In genomic region chr7:121599887-121600286, GRCh38 we compare ENCODE assay signal across 32 cellular contexts.
"Had no signal": no experiment of that assay in that cellular context is flagged by ENCODE, and none has a peak within 500 bp of the region (broad histone marks: within the 10 kb centered on the region; RNA-seq: fewer than 3 reads in every experiment).

No MANE protein-coding gene starts in this region.

- H3K27ac ChIP-seq: ascending aorta, breast epithelium, coronary artery, dorsolateral prefrontal cortex, WERI-Rb-1 had no signal

- H3K27me3 ChIP-seq: ascending aorta, breast epithelium had no signal

- H3K27me3 Mint-ChIP-seq: activated CD4-positive, alpha-beta memory T cell treated with anti-CD3 and anti-CD28 coated beads, Interleukin-2, amount 10 ng/mL, durations not matched to agents 7 days and 5 days; activated CD4-positive, alpha-beta T cell treated with anti-CD3 and anti-CD28 coated beads, Interleukin-2, amount 10 ng/mL, durations not matched to agents 7 days and 5 days; activated naive CD4-positive, alpha-beta T cell treated with anti-CD3 and anti-CD28 coated beads, Interleukin-2, amount 10 ng/mL, durations not matched to agents 7 days and 5 days; dendritic cell treated with granulocyte-macrophage colony-stimulating factor and Interleukin-4, amounts not matched to agents 40 ng/mL and 50 ng/mL, for 4 days had no signal

- H3K36me3 ChIP-seq: ascending aorta, breast epithelium, WERI-Rb-1 had no signal

- H3K4me1 Mint-ChIP-seq: activated CD4-positive, alpha-beta memory T cell treated with anti-CD3 and anti-CD28 coated beads, Interleukin-2, amount 10 ng/mL, durations not matched to agents 7 days and 5 days; activated CD4-positive, alpha-beta T cell treated with anti-CD3 and anti-CD28 coated beads for 36 hours; activated CD4-positive, alpha-beta T cell treated with anti-CD3 and anti-CD28 coated beads, Interleukin-2, amount 10 ng/mL, durations not matched to agents 7 days and 5 days; activated naive CD4-positive, alpha-beta T cell treated with anti-CD3 and anti-CD28 coated beads, Interleukin-2, amount 10 ng/mL, durations not matched to agents 7 days and 5 days; activated naive CD8-positive, alpha-beta T cell treated with anti-CD3 and anti-CD28 coated beads, Interleukin-2, amount 10 ng/mL, durations not matched to agents 7 days and 5 days; central memory CD8-positive, alpha-beta T cell; T-helper 17 cell had no signal

- ATAC-seq: activated CD4-positive, alpha-beta T cell treated with anti-CD3 and anti-CD28 coated beads for 36 hours; activated naive CD4-positive, alpha-beta T cell treated with anti-CD3 and anti-CD28 coated beads, Interleukin-2, amount 50 U/mL, for 72 hours; activated T-cell treated with anti-CD3 and anti-CD28 coated beads, Interleukin-2, amount 50 U/mL, for 72 hours; esophagus mucosa; T-helper 17 cell had no signal

- FAIRE-seq: frontal cortex had no signal

- H3K4me1 ChIP-seq: ascending aorta, breast epithelium had no signal

- DNase-seq: activated CD4-positive, alpha-beta memory T cell treated with anti-CD3 and anti-CD28 coated beads, Interleukin-2, amount 10 ng/mL, durations not matched to agents 7 days and 5 days; activated CD4-positive, alpha-beta T cell treated with anti-CD3 and anti-CD28 coated beads for 36 hours; activated CD4-positive, alpha-beta T cell treated with anti-CD3 and anti-CD28 coated beads, Interleukin-2, amount 10 ng/mL, durations not matched to agents 7 days and 5 days; activated CD4-positive, alpha-beta T cell treated with anti-CD3 and anti-CD28 coated beads, Interleukin-2, amount 50 U/mL, for 4 hours; activated CD4-positive, CD25-positive, alpha-beta regulatory T cell; activated CD4-positive, CD25-positive, alpha-beta regulatory T cell treated with anti-CD3 and anti-CD28 coated beads, Interleukin-2, amount 50 U/mL, for 72 hours; activated CD8-positive, alpha-beta memory T cell treated with anti-CD3 and anti-CD28 coated beads, Interleukin-2, amount 50 U/mL, for 48 hours; activated gamma-delta T cell; activated naive CD4-positive, alpha-beta T cell; activated naive CD4-positive, alpha-beta T cell treated with anti-CD3 and anti-CD28 coated beads, Interleukin-2, amount 10 ng/mL, durations not matched to agents 7 days and 5 days; activated naive CD8-positive, alpha-beta T cell treated with anti-CD3 and anti-CD28 coated beads, Interleukin-2, amount 10 ng/mL, durations not matched to agents 7 days and 5 days; activated T-cell treated with anti-CD3 and anti-CD28 coated beads for 4 hours; activated T-cell treated with anti-CD3 and anti-CD28 coated beads, Interleukin-2, amount 50 U/mL, for 24 hours; activated T-cell treated with anti-CD3 and anti-CD28 coated beads, Interleukin-2, amount 50 U/mL, for 72 hours; dorsolateral prefrontal cortex; effector memory CD4-positive, alpha-beta T cell; endodermal cell; foreskin fibroblast; head of caudate nucleus; T-helper 17 cell; T1000; WERI-Rb-1 had no signal

- H3K9me3 Mint-ChIP-seq: activated CD4-positive, alpha-beta memory T cell treated with anti-CD3 and anti-CD28 coated beads, Interleukin-2, amount 10 ng/mL, durations not matched to agents 7 days and 5 days; activated CD4-positive, alpha-beta T cell treated with anti-CD3 and anti-CD28 coated beads, Interleukin-2, amount 10 ng/mL, durations not matched to agents 7 days and 5 days; activated naive CD4-positive, alpha-beta T cell treated with anti-CD3 and anti-CD28 coated beads, Interleukin-2, amount 10 ng/mL, durations not matched to agents 7 days and 5 days; activated naive CD4-positive, alpha-beta T cell treated with anti-CD3 and anti-CD28 coated beads, Interleukin-2, amount 50 U/mL, for 72 hours; activated naive CD8-positive, alpha-beta T cell treated with anti-CD3 and anti-CD28 coated beads, Interleukin-2, amount 10 ng/mL, durations not matched to agents 7 days and 5 days; activated T-cell treated with anti-CD3 and anti-CD28 coated beads, Interleukin-2, amount 50 U/mL, for 24 hours; central memory CD8-positive, alpha-beta T cell; T-helper 2 cell treated with Interferon-gamma antibody and Interleukin-4, amounts not matched to agents 5 μg/mL and 100 μg/mL, for 36 hours had no signal

- H3K36me3 Mint-ChIP-seq: activated naive CD4-positive, alpha-beta T cell treated with anti-CD3 and anti-CD28 coated beads, Interleukin-2, amount 10 ng/mL, durations not matched to agents 7 days and 5 days; activated naive CD4-positive, alpha-beta T cell treated with anti-CD3 and anti-CD28 coated beads, Interleukin-2, amount 50 U/mL, for 72 hours; activated naive CD8-positive, alpha-beta T cell treated with anti-CD3 and anti-CD28 coated beads, Interleukin-2, amount 10 ng/mL, durations not matched to agents 7 days and 5 days had no signal

- H3K4me3 ChIP-seq: ascending aorta, breast epithelium, coronary artery, dorsolateral prefrontal cortex had no signal

- H3K4me3 Mint-ChIP-seq: activated CD4-positive, alpha-beta memory T cell treated with anti-CD3 and anti-CD28 coated beads, Interleukin-2, amount 10 ng/mL, durations not matched to agents 7 days and 5 days; activated CD4-positive, alpha-beta T cell treated with anti-CD3 and anti-CD28 coated beads for 36 hours; activated CD4-positive, alpha-beta T cell treated with anti-CD3 and anti-CD28 coated beads, Interleukin-2, amount 10 ng/mL, durations not matched to agents 7 days and 5 days; activated naive CD4-positive, alpha-beta T cell treated with anti-CD3 and anti-CD28 coated beads, Interleukin-2, amount 10 ng/mL, durations not matched to agents 7 days and 5 days; activated naive CD8-positive, alpha-beta T cell treated with anti-CD3 and anti-CD28 coated beads, Interleukin-2, amount 10 ng/mL, durations not matched to agents 7 days and 5 days; activated T-cell treated with anti-CD3 and anti-CD28 coated beads, Interleukin-2, amount 50 U/mL, for 24 hours; activated T-cell treated with anti-CD3 and anti-CD28 coated beads, Interleukin-2, amount 50 U/mL, for 72 hours; brain; central memory CD8-positive, alpha-beta T cell; dendritic cell treated with granulocyte-macrophage colony-stimulating factor and Interleukin-4, amounts not matched to agents 40 ng/mL and 50 ng/mL, for 4 days; endodermal cell; T-helper 17 cell; T-helper 2 cell treated with Interferon-gamma antibody and Interleukin-4, amounts not matched to agents 5 μg/mL and 100 μg/mL, for 36 hours had no signal

- H3K27ac Mint-ChIP-seq: activated CD4-positive, alpha-beta memory T cell treated with anti-CD3 and anti-CD28 coated beads, Interleukin-2, amount 10 ng/mL, durations not matched to agents 7 days and 5 days; activated CD4-positive, alpha-beta T cell treated with anti-CD3 and anti-CD28 coated beads for 36 hours; activated CD4-positive, alpha-beta T cell treated with anti-CD3 and anti-CD28 coated beads, Interleukin-2, amount 10 ng/mL, durations not matched to agents 7 days and 5 days; activated naive CD4-positive, alpha-beta T cell treated with anti-CD3 and anti-CD28 coated beads, Interleukin-2, amount 10 ng/mL, durations not matched to agents 7 days and 5 days; activated naive CD4-positive, alpha-beta T cell treated with anti-CD3 and anti-CD28 coated beads, Interleukin-2, amount 50 U/mL, for 72 hours; activated naive CD8-positive, alpha-beta T cell treated with anti-CD3 and anti-CD28 coated beads, Interleukin-2, amount 10 ng/mL, durations not matched to agents 7 days and 5 days; activated T-cell treated with anti-CD3 and anti-CD28 coated beads, Interleukin-2, amount 50 U/mL, for 24 hours; activated T-cell treated with anti-CD3 and anti-CD28 coated beads, Interleukin-2, amount 50 U/mL, for 72 hours; brain; dendritic cell treated with granulocyte-macrophage colony-stimulating factor and Interleukin-4, amounts not matched to agents 40 ng/mL and 50 ng/mL, for 4 days; endodermal cell; T-helper 17 cell; T-helper 2 cell treated with Interferon-gamma antibody and Interleukin-4, amounts not matched to agents 5 μg/mL and 100 μg/mL, for 36 hours had no signal
